In the genomic region with DNA sequence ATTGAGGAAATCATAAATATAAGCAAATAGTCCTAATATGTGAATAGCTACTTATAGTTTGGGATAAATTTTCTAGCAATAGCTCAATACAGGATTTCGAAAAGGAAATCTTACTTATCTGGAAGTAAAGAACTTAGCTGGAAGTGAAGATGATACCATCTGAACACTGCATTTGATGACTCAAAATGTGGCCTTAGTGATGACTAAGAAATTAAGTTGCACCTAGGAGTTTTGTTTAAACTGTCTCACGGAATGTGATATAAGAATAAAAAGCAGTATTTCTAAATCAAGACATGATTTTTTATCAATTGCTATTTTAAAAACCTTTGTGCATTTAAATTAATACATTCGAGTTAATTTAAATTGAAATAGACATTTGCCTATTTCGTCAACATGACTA, we compare ENCODE assay signal across 12 cellular contexts.
DNase-seq lines count a peak whose midpoint lies in the region; ATAC-seq, FAIRE-seq and TF ChIP-seq lines count a peak whose summit lies in the region.
"Had no signal": no experiment of that assay in that cellular context is flagged by ENCODE, and none has a peak within 500 bp of the region (broad histone marks: within the 10 kb centered on the region; RNA-seq: fewer than 3 reads in every experiment).

No MANE protein-coding gene starts in this region.

- RAD21 ChIA-PET in HCT116 (lab: Charles Lee; ENCODE audit: low non-redundant PET in 1 of 2, low total read pairs in 2 of 2, uncharacterized antibody in 2 of 2, unreplicated experiment in 2 of 2) = no interaction called here

- 0 out of 2 replicates have a peak, but pooled peaks cover 5% of the 10 kb centered on the region for H3K9me2 ChIP-seq in HCT116 (ENCODE audit: insufficient read depth)

- H3K27me3 ChIP-seq in HCT116 (ENCODE audit: insufficient read depth, low read length) = no peaks in the 10 kb centered on the region
- H3K27me3 ChIP-seq in RWPE2 (ENCODE audit: insufficient read depth, poor library complexity, severe bottlenecking) = no peaks in the 10 kb centered on the region
- H3K27me3 ChIP-seq in keratinocyte (ENCODE audit: control insufficient read depth, extremely low read depth, insufficient read depth, low read length) = no peaks in the 10 kb centered on the region
- H3K27me3 ChIP-seq in aorta (ENCODE audit: control insufficient read depth in 1 of 2, insufficient read depth in 2 of 2, low read length in 1 of 2) = no peaks in the 10 kb centered on the region

- H3K9me1 ChIP-seq in keratinocyte (ENCODE audit: control insufficient read depth, extremely low read depth, insufficient read depth, low read length) = no peaks in the 10 kb centered on the region

- peak overlapping the region; percentile 20 for H2AFZ ChIP-seq in HCT116 (ENCODE audit: low read depth, low read length, poor library complexity, severe bottlenecking)
- H2AFZ ChIP-seq in keratinocyte (ENCODE audit: control insufficient read depth, low read length) = no peak overlapping the region

- H3K79me2 ChIP-seq in HCT116 (ENCODE audit: insufficient read depth, low read length) (no peaks in the 10 kb centered on the region), keratinocyte (ENCODE audit: control insufficient read depth, insufficient read depth, low read length) (no peaks in the 10 kb centered on the region)

- WGBS in aorta, 2 donors = 93% methylated on average over 4 of the region's 4 CpGs

- intact Hi-C loops in HCT116 (cut with micrococcal nuclease) (no loop called here), aorta (cut with DNase I) (loop anchor here (10.0 kb wide), 2 partner anchors 56 to 126 kb away; no protein-coding TSS in a partner anchor)

- ATAC-seq in HCT116 = no peak
- peak; percentile 64 for ATAC-seq in RWPE2 (ENCODE audit: low read depth)
- ATAC-seq in HG03354 (IDR thresholded peaks at IDR 0.05; ENCODE audit: poor library complexity, severe bottlenecking, unreplicated experiment) = no peak
- ATAC-seq in aorta (ENCODE audit: low FRiP score) = no peak
- no peak for ATAC-seq in HG03460 (IDR thresholded peaks at IDR 0.05; ENCODE audit: unreplicated experiment)
- ATAC-seq: right cardiac atrium had no signal

- no TSS peak for BruUV-seq in HCT116 (replicated peaks; lab: Mats Ljungman, UMichigan)

- TF ChIP-seq RAD21 in HCT116 (IDR thresholded peaks at IDR 0.05; ENCODE audit: low read depth) = no peak

- H3K9ac ChIP-seq in HCT116 (ENCODE audit: low read length) = no peak overlapping the region
- H3K9ac ChIP-seq in keratinocyte (ENCODE audit: control insufficient read depth, extremely low read depth, insufficient read depth, low read length) = no peak overlapping the region

- no peak for FAIRE-seq in keratinocyte (lab: Jason Lieb, UNC)

- no peaks in the 10 kb centered on the region for H4K20me1 ChIP-seq in HCT116 (ENCODE audit: insufficient read depth)
- H4K20me1 ChIP-seq in keratinocyte (ENCODE audit: control insufficient read depth, extremely low read depth, insufficient read depth, low read length) = no peaks in the 10 kb centered on the region

- dilution Hi-C loops in keratinocyte (cut with MboI; ENCODE audit: extremely low pct_ligation_motif_present, low sequenced_read_pairs) = no loop called here

- H3K4me1 ChIP-seq in HCT116 (ENCODE audit: control insufficient read depth in 1 of 2, insufficient read depth in 2 of 2, low read length in 2 of 2) = no peaks in the 10 kb centered on the region
- peaks cover 34% of the 10 kb centered on the region for H3K4me1 ChIP-seq in RWPE2 (ENCODE audit: insufficient read depth, poor library complexity, severe bottlenecking)
- H3K4me1 ChIP-seq in keratinocyte (ENCODE audit: control insufficient read depth, extremely low read depth, insufficient read depth, low read length) = peaks cover 15% of the 10 kb centered on the region
- peaks cover 0 to 2% of the 10 kb centered on the region in 2 donors for H3K4me1 ChIP-seq in aorta (ENCODE audit: control insufficient read depth in 1 of 2, insufficient read depth in 2 of 2, low read length in 2 of 2)

- POLR2A ChIA-PET in HCT116 (lab: Charles Lee) = interaction anchor here (1.0 kb wide), 1 partner anchor 146 kb away, joined by 3 read pairs; the partner anchor contains the start of gene SLC4A7

- no peaks in the 10 kb centered on the region for H3K9me3 ChIP-seq in HCT116 (ENCODE audit: control insufficient read depth in 1 of 2, insufficient read depth in 1 of 2, low read depth in 1 of 2, low read length in 2 of 2)
- no peaks in the 10 kb centered on the region for H3K9me3 ChIP-seq in RWPE2 (ENCODE audit: severe bottlenecking)
- H3K9me3 ChIP-seq in keratinocyte (ENCODE audit: control insufficient read depth, low read depth, low read length) = no peaks in the 10 kb centered on the region
- no peaks in the 10 kb centered on the region for H3K9me3 ChIP-seq in aorta (ENCODE audit: control insufficient read depth, low read length)

- H3K4me2 ChIP-seq in HCT116 (ENCODE audit: low read length) = no peak overlapping the region
- no peak overlapping the region for H3K4me2 ChIP-seq in keratinocyte (ENCODE audit: control insufficient read depth, extremely low read depth, insufficient read depth, low read depth, low read length)

- TF ChIP-seq POLR2A in HCT116 (IDR thresholded peaks at IDR 0.05; ENCODE audit: borderline replicate concordance, extremely low read depth, insufficient read depth, insufficient read length) = no peak

- H3K27ac ChIP-seq in HCT116 (ENCODE audit: low read depth, low read length) (no peak overlapping the region), RWPE2 (ENCODE audit: poor library complexity, severe bottlenecking) (peak overlapping the region; percentile 49), keratinocyte (ENCODE audit: control insufficient read depth, insufficient read depth, low read length) (peak overlapping the region; percentile 48), aorta (ENCODE audit: low read depth in 1 of 2, low read length in 2 of 2) (no peak overlapping the region)

- H3K36me3 ChIP-seq in HCT116 (ENCODE audit: control insufficient read depth in 1 of 2, insufficient read depth in 2 of 2, low read length in 2 of 2) (no peaks in the 10 kb centered on the region), RWPE2 (ENCODE audit: low read depth) (no peaks in the 10 kb centered on the region), keratinocyte (ENCODE audit: control insufficient read depth in 2 of 2, extremely low read depth in 1 of 2, insufficient read depth in 2 of 2, low read length in 2 of 2) (no peaks in the 10 kb centered on the region), aorta (ENCODE audit: control insufficient read depth in 1 of 2, insufficient read depth in 2 of 2, low read length in 1 of 2) (no peaks in the 10 kb centered on the region)

- H3K4me3 ChIP-seq in HCT116 (replicated peaks in 1 of 2; ENCODE audit: low read depth in 1 of 2, low read length in 2 of 2) (no peak overlapping the region), RWPE2 (ENCODE audit: severe bottlenecking) (no peak overlapping the region), keratinocyte (ENCODE audit: control insufficient read depth in 2 of 3, extremely low read depth in 1 of 3, insufficient read depth in 2 of 3, low read depth in 1 of 3, low read length in 3 of 3) (no peak overlapping the region), aorta (ENCODE audit: low read length in 2 of 2) (no peak overlapping the region)

- CTCF ChIA-PET in HCT116 (lab: Charles Lee) = no interaction called here

- TF ChIP-seq CTCF in HCT116 (IDR thresholded peaks at IDR 0.05 in 2 of 3, conservative IDR thresholded peaks at IDR 0.05 in 1 of 3; ENCODE audit: borderline replicate concordance in 1 of 3, insufficient read depth in 1 of 3, low read depth in 2 of 3, low read length in 2 of 3) = no peak
- no peak for TF ChIP-seq CTCF in RWPE2 (IDR thresholded peaks at IDR 0.05; ENCODE audit: poor library complexity, severe bottlenecking)
- TF ChIP-seq CTCF in keratinocyte (optimal IDR thresholded peaks at IDR 0.05 in 1 of 3, IDR thresholded peaks at IDR 0.05 in 1 of 3, conservative IDR thresholded peaks at IDR 0.05 in 1 of 3; ENCODE audit: extremely low read depth in 1 of 3, insufficient read depth in 2 of 3, low read length in 3 of 3) = no peak

- DNase-seq in GM03348 (ENCODE audit: low spot score) (peak; percentile 41), HCT116 (ENCODE audit: low read depth, low spot score) (no peak), RWPE2 (ENCODE audit: low spot score) (no peak), keratinocyte (ENCODE audit: low read depth, low spot score) (peak; percentile 15), aorta (no peak), retina (no peak)
- DNase-seq: activated effector memory CD4-positive, alpha-beta T cell treated with Interleukin-2 at 50 U/mL for 16 hours; DND-41; NCI-H187 treated with DMSO at 0.1 percent for 48 hours; right cardiac atrium had no signal

TF ChIP-seq in HCT116, 20 proteins besides CTCF, POLR2A, EP300 and RAD21:
- no peak for TF ChIP-seq POLR2AphosphoS5 (IDR thresholded peaks at IDR 0.05; ENCODE audit: low read depth, low read length)
- TF ChIP-seq CEBPB (IDR thresholded peaks at IDR 0.05; ENCODE audit: low read depth) = no peak
- no peak for TF ChIP-seq TCF7L2 (IDR thresholded peaks at IDR 0.05; ENCODE audit: borderline replicate concordance, extremely low read depth, insufficient read depth, insufficient read length)

Comparison
In these comparisons a context has a peak if more than half of its experiments do, and no peak if none do; other contexts are left out.
1. DNase-seq: peak in GM03348 (single experiment) and keratinocyte (single experiment); none in HCT116 (single experiment), RWPE2 (single experiment), aorta (0 of 2) and retina (single experiment).
2. H3K27ac ChIP-seq: peak in RWPE2 (single experiment) and keratinocyte (single experiment); none in HCT116 (single experiment) and aorta (0 of 2).